Comparison of ENCODE assay signal across 9 cellular contexts in genomic region chr10:103584216-103585010, GRCh38.
A peak's percentile ranks its signal among the peaks of the same experiment; 100 is the strongest.
DNase-seq lines count a peak whose midpoint lies in the region; ATAC-seq, FAIRE-seq and TF ChIP-seq lines count a peak whose summit lies in the region.
"Had no signal": no experiment of that assay in that cellular context is flagged by ENCODE, and none has a peak within 500 bp of the region (broad histone marks: within the 10 kb centered on the region; RNA-seq: fewer than 3 reads in every experiment).

No MANE protein-coding gene starts in this region.

- no peak overlapping the region for H3K9ac ChIP-seq in keratinocyte (ENCODE audit: control insufficient read depth, extremely low read depth, insufficient read depth, low read length)

- H3K27ac ChIP-seq in ACC112 (ENCODE audit: low read depth, low read length) = no peak overlapping the region
- H3K27ac ChIP-seq in keratinocyte (ENCODE audit: control insufficient read depth, insufficient read depth, low read length) = no peak overlapping the region
- H3K27ac ChIP-seq: C4-2B had no signal

- H3K27me3 ChIP-seq in ACC112 (ENCODE audit: insufficient read depth, low read length) = peaks cover 13% of the 10 kb centered on the region
- H3K27me3 ChIP-seq in keratinocyte (ENCODE audit: control insufficient read depth, extremely low read depth, insufficient read depth, low read length) = peaks cover 42% of the 10 kb centered on the region

- FAIRE-seq in keratinocyte (lab: Jason Lieb, UNC) = no peak

- H3K36me3 ChIP-seq in ACC112 (ENCODE audit: insufficient read depth, low read length) = no peaks in the 10 kb centered on the region
- H3K36me3 ChIP-seq in keratinocyte (ENCODE audit: control insufficient read depth in 2 of 2, extremely low read depth in 1 of 2, insufficient read depth in 2 of 2, low read length in 2 of 2) = no peaks in the 10 kb centered on the region

- H3K4me1 ChIP-seq in ACC112 (ENCODE audit: control insufficient read depth, insufficient read depth, low read length, unreplicated experiment) = no peaks in the 10 kb centered on the region
- H3K4me1 ChIP-seq in keratinocyte (ENCODE audit: control insufficient read depth, extremely low read depth, insufficient read depth, low read length) = no peaks in the 10 kb centered on the region

- ATAC-seq in GM18858 (IDR thresholded peaks at IDR 0.05; ENCODE audit: unreplicated experiment) = no peak

- H2AFZ ChIP-seq in ACC112 (ENCODE audit: low read length, unreplicated experiment) = peak overlapping the region; percentile 68
- H2AFZ ChIP-seq in keratinocyte (ENCODE audit: control insufficient read depth, low read length) = peak overlapping the region; percentile 37

- no peak for TF ChIP-seq CTCF in keratinocyte (optimal IDR thresholded peaks at IDR 0.05 in 1 of 3, IDR thresholded peaks at IDR 0.05 in 1 of 3, conservative IDR thresholded peaks at IDR 0.05 in 1 of 3; ENCODE audit: extremely low read depth in 1 of 3, insufficient read depth in 2 of 3, low read length in 3 of 3)

- H3K4me3 ChIP-seq in ACC112 (ENCODE audit: low read depth, low read length) (peak overlapping the region; percentile 88), keratinocyte (ENCODE audit: control insufficient read depth in 2 of 3, extremely low read depth in 1 of 3, insufficient read depth in 2 of 3, low read depth in 1 of 3, low read length in 3 of 3) (peak overlapping the region in 2 of 3 experiments; percentile 34 to 49)

- dilution Hi-C loops in keratinocyte (cut with MboI; ENCODE audit: extremely low pct_ligation_motif_present, low sequenced_read_pairs) = no loop called here

- no peaks in the 10 kb centered on the region for H3K9me1 ChIP-seq in keratinocyte (ENCODE audit: control insufficient read depth, extremely low read depth, insufficient read depth, low read length)

- H4K20me1 ChIP-seq in keratinocyte (ENCODE audit: control insufficient read depth, extremely low read depth, insufficient read depth, low read length) = peaks cover 3% of the 10 kb centered on the region

- H3K4me2 ChIP-seq in keratinocyte (ENCODE audit: control insufficient read depth, extremely low read depth, insufficient read depth, low read depth, low read length) = peak overlapping the region; percentile 73

- no peaks in the 10 kb centered on the region for H3K9me3 ChIP-seq in keratinocyte (ENCODE audit: control insufficient read depth, low read depth, low read length)

- DNase-seq in KG1 (lab: John Stamatoyannopoulos, UW) (peak; percentile 82), activated gamma-delta T cell treated with Interleukin-2 at 50 U/mL for 16 hours (peak; percentile 57), keratinocyte (ENCODE audit: low read depth, low spot score) (no peak), NCI-H187 treated with DMSO at 0.1 percent for 48 hours (lab: John Stamatoyannopoulos, UW) (no peak), COLO668 (lab: John Stamatoyannopoulos, UW; ENCODE audit: unreplicated experiment) (no peak)
- DNase-seq in stimulated activated CD8-positive, alpha-beta memory T cell treated with anti-CD3 and anti-CD28 coated beads, Interleukin-2, amount 100 ng/mL, for 48 hours (ENCODE audit: low read depth in 2 of 2) = peak; percentile 42 to 43

- H3K79me2 ChIP-seq in ACC112 (ENCODE audit: control insufficient read depth, insufficient read depth, low read length, unreplicated experiment) (no peaks in the 10 kb centered on the region), keratinocyte (ENCODE audit: control insufficient read depth, insufficient read depth, low read length) (no peaks in the 10 kb centered on the region)

Comparison
In these comparisons a context has a peak if more than half of its experiments do, and no peak if none do; other contexts are left out.
1. DNase-seq: peak in KG1 (single experiment), activated gamma-delta T cell treated with Interleukin-2 at 50 U/mL for 16 hours (single experiment) and stimulated activated CD8-positive, alpha-beta memory T cell treated with anti-CD3 and anti-CD28 coated beads, Interleukin-2, amount 100 ng/mL, for 48 hours (2 of 2); none in keratinocyte (single experiment), NCI-H187 treated with DMSO at 0.1 percent for 48 hours (single experiment) and COLO668 (single experiment).